In the genomic region with DNA sequence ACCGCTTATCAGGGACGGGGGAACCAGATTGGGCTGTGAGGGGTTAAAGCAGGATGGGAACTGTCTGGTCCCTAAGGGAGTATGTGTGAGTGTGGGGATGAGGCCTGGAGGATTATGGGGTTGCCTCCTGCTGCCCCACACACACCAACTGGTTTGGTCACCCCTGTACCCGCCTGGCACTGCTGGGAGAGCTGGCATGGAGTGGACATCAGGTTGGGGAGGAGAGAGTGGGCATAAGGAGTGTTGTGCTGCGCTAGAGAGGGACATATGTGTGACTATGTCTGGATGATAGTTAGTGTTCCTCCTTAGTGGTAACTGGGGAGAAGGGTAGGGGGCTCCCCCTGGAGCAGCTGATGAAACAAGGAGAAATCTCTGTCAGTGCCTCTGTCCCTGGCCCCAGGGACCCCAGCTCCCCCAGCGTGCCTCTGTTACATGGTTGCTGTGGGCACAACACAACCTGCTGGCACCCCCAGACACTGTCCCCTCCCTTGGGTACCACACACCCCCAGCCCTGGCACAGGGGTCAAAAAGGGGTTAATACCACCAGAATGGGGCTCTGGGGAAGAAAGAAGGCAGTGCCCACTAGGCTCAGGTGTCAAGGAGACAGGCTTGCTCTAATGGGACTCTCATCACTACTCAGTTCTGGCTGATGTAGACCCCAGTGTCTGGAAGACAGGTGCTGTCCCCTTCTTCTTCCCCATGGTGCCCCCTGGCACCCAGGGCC, we compare ENCODE assay signal across 8 cellular contexts. TPM values are rescaled to one million over a fixed set of nuclear protein-coding genes. Genes with fewer than 3 reads are reported as not detected.
DNase-seq lines count a peak whose midpoint lies in the region; ATAC-seq, FAIRE-seq and TF ChIP-seq lines count a peak whose summit lies in the region.

No MANE protein-coding gene starts in this region.

- H3K4me3 ChIP-seq in HEK293 (ENCODE audit: low read depth, low read length) (peak overlapping the region; percentile 50), right cardiac atrium (ENCODE audit: low read length) (peak overlapping the region; percentile 87), small intestine (ENCODE audit: low read depth in 1 of 2, low read length in 2 of 2) (peak overlapping the region; percentile 70 to 77)

- H3K4me1 Mint-ChIP-seq in activated T-cell treated with anti-CD3 and anti-CD28 coated beads, Interleukin-2, amount 50 U/mL, for 72 hours (ENCODE audit: low read depth) = peaks cover 49% of the 10 kb centered on the region

- H3K27ac ChIP-seq in HEK293 (ENCODE audit: extremely low read depth, low read depth, low read length) = peak overlapping the region; percentile 87; the same call in 1 of the 2 replicates
- peak overlapping the region; percentile 89 for H3K27ac ChIP-seq in right cardiac atrium (ENCODE audit: low read length)
- H3K27ac ChIP-seq in small intestine (ENCODE audit: low read depth in 1 of 2, low read length in 1 of 2) = peak overlapping the region; percentile 96 to 99

- peak overlapping the region; percentile 98 to 99 for H3K4me3 Mint-ChIP-seq in activated T-cell treated with anti-CD3 and anti-CD28 coated beads, Interleukin-2, amount 50 U/mL, for 72 hours

- FAIRE-seq in small intestine (lab: Jason Lieb, UNC) = no peak

- peaks cover 13 to 16% of the 10 kb centered on the region in 2 donors for H3K36me3 Mint-ChIP-seq in activated T-cell treated with anti-CD3 and anti-CD28 coated beads, Interleukin-2, amount 50 U/mL, for 72 hours (ENCODE audit: insufficient read depth in 2 of 2)

- H3K9me3 Mint-ChIP-seq in activated T-cell treated with anti-CD3 and anti-CD28 coated beads, Interleukin-2, amount 50 U/mL, for 72 hours = no peaks in the 10 kb centered on the region

- no peaks in the 10 kb centered on the region for H3K27me3 Mint-ChIP-seq in activated T-cell treated with anti-CD3 and anti-CD28 coated beads, Interleukin-2, amount 50 U/mL, for 72 hours (ENCODE audit: low read depth)

- TF ChIP-seq CTCF in HEK293 (tag by site-specific recombination; IDR thresholded peaks at IDR 0.05) = no peak

- intact Hi-C loops in right cardiac atrium (cut with DNase I) = no loop called here

- H3K36me3 ChIP-seq in HEK293 (ENCODE audit: control insufficient read depth in 2 of 2, insufficient read depth in 1 of 2, low read length in 2 of 2) (no peaks in the 10 kb centered on the region), small intestine (ENCODE audit: control insufficient read depth in 2 of 2, insufficient read depth in 2 of 2, low read length in 2 of 2) (no peaks in the 10 kb centered on the region)

- CTCF ChIA-PET in HEK293 (lab: Yijun Ruan, JAX) = interaction anchor here (1.2 to 2.1 kb wide), 3 partner anchors 12 to 81 kb away, joined by 3 to 11 read pairs (median 5); a partner anchor contains a TSS

- ATAC-seq in activated T-cell treated with anti-CD3 and anti-CD28 coated beads, Interleukin-2, amount 50 U/mL, for 72 hours (replicated peaks in 1 of 2) = peak in 1 of 2 donors; percentile 2
- no peak for ATAC-seq in right cardiac atrium
- no peak for ATAC-seq in GM21367 (IDR thresholded peaks at IDR 0.05; ENCODE audit: unreplicated experiment)

- H3K4me1 ChIP-seq in HEK293 (ENCODE audit: control insufficient read depth, insufficient read depth, low read length) = peaks cover 13% of the 10 kb centered on the region
- peaks cover 20% of the 10 kb centered on the region for H3K4me1 ChIP-seq in right cardiac atrium (ENCODE audit: control insufficient read depth, insufficient read depth, low read length)
- H3K4me1 ChIP-seq in small intestine (ENCODE audit: control insufficient read depth in 2 of 2, insufficient read depth in 1 of 2, low read depth in 1 of 2, low read length in 1 of 2) = peaks cover 8 to 21% of the 10 kb centered on the region in 2 donors

- H3K27ac Mint-ChIP-seq in activated T-cell treated with anti-CD3 and anti-CD28 coated beads, Interleukin-2, amount 50 U/mL, for 72 hours = peak overlapping the region; percentile 99

- no peaks in the 10 kb centered on the region for H3K27me3 ChIP-seq in right cardiac atrium (ENCODE audit: control insufficient read depth, insufficient read depth)
- H3K27me3 ChIP-seq in small intestine (ENCODE audit: control insufficient read depth in 2 of 2, insufficient read depth in 2 of 2, low read length in 2 of 2) = no peaks in the 10 kb centered on the region

- WGBS in right cardiac atrium = 35% methylated on average over 5 of the region's 5 CpGs
- 9 to 30% (median 27%) methylated on average over 4 to 5 of the region's 5 CpGs for WGBS in small intestine, 3 donors

- POLR2A ChIA-PET in HEK293 (lab: Yijun Ruan, JAX) = interaction anchor here (0.9 to 2.1 kb wide), 4 partner anchors 8 to 43 kb away, joined by 3 to 9 read pairs (median 6); a partner anchor contains a TSS

- DNase-seq in activated T-cell treated with anti-CD3 and anti-CD28 coated beads, Interleukin-2, amount 50 U/mL, for 72 hours = peak; percentile 61 to 65
- DNase-seq in right cardiac atrium (peak in 1 of 3 donors; percentile 49), small intestine (no peak), SKM-1 (lab: John Stamatoyannopoulos, UW; ENCODE audit: unreplicated experiment) (no peak), A172 (ENCODE audit: low spot score) (no peak), NCI-H82 (lab: John Stamatoyannopoulos, UW) (no peak)

- H3K9me3 ChIP-seq in HEK293 (ENCODE audit: control insufficient read depth, insufficient read depth, low read depth, low read length) (no peaks in the 10 kb centered on the region), right cardiac atrium (ENCODE audit: control insufficient read depth, low read length) (no peaks in the 10 kb centered on the region), small intestine (ENCODE audit: control insufficient read depth, low read depth) (no peaks in the 10 kb centered on the region)

TF ChIP-seq in HEK293, 187 proteins besides CTCF, POLR2A, EP300 and RAD21 (continues in another document):
- TF ChIP-seq, protein P1, sequence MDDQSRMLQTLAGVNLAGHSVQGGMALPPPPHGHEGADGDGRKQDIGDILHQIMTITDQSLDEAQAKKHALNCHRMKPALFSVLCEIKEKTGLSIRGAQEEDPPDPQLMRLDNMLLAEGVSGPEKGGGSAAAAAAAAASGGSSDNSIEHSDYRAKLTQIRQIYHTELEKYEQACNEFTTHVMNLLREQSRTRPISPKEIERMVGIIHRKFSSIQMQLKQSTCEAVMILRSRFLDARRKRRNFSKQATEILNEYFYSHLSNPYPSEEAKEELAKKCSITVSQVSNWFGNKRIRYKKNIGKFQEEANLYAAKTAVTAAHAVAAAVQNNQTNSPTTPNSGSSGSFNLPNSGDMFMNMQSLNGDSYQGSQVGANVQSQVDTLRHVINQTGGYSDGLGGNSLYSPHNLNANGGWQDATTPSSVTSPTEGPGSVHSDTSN (CRISPR knock-in tag; IDR thresholded peaks at IDR 0.05) = no peak
- TF ChIP-seq, protein P2, sequence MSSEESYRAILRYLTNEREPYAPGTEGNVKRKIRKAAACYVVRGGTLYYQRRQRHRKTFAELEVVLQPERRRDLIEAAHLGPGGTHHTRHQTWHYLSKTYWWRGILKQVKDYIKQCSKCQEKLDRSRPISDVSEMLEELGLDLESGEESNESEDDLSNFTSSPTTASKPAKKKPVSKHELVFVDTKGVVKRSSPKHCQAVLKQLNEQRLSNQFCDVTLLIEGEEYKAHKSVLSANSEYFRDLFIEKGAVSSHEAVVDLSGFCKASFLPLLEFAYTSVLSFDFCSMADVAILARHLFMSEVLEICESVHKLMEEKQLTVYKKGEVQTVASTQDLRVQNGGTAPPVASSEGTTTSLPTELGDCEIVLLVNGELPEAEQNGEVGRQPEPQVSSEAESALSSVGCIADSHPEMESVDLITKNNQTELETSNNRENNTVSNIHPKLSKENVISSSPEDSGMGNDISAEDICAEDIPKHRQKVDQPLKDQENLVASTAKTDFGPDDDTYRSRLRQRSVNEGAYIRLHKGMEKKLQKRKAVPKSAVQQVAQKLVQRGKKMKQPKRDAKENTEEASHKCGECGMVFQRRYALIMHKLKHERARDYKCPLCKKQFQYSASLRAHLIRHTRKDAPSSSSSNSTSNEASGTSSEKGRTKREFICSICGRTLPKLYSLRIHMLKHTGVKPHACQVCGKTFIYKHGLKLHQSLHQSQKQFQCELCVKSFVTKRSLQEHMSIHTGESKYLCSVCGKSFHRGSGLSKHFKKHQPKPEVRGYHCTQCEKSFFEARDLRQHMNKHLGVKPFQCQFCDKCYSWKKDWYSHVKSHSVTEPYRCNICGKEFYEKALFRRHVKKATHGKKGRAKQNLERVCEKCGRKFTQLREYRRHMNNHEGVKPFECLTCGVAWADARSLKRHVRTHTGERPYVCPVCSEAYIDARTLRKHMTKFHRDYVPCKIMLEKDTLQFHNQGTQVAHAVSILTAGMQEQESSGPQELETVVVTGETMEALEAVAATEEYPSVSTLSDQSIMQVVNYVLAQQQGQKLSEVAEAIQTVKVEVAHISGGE (tag by site-specific recombination; conservative IDR thresholded peaks at IDR 0.05; ENCODE audit: low read depth) = no peak; the same call in 1 of the 2 replicates
- no peak for TF ChIP-seq ZBTB1 (tag by site-specific recombination; IDR thresholded peaks at IDR 0.05)

RNA-seq across cellular contexts. Expression of a gene that starts 1.9 kb away (rescaled TPM):
- total RNA-seq in activated T-cell treated with anti-CD3 and anti-CD28 coated beads, Interleukin-2, amount 50 U/mL, for 72 hours = 100 to 1,000 TPM; 129 to 141 TPM
- total RNA-seq in right cardiac atrium = 10 to 100 TPM; 40.3 to 66.6 (median 52.7) TPM
- 41.7 TPM for polyA plus RNA-seq in right cardiac atrium
- 100 to 1,000 TPM in 2 of 3 donors, 10 to 100 TPM in 1; 93.2 to 222 (median 136) TPM for polyA plus RNA-seq in small intestine
- total RNA-seq in A172 (2014; rRNA removed; shearing (Covaris generic)) = 27.3 and 29.5 TPM in 2 replicates

RNA-seq across cellular contexts. Expression of a gene that starts 11.1 kb away (rescaled TPM):
- 1 to 10 TPM in 1 of 2 donors, under 1 TPM in 1; 0.65 to 2.3 TPM for total RNA-seq in activated T-cell treated with anti-CD3 and anti-CD28 coated beads, Interleukin-2, amount 50 U/mL, for 72 hours
- total RNA-seq in right cardiac atrium = not detected
- polyA plus RNA-seq in right cardiac atrium (not detected), small intestine (not detected)
- total RNA-seq in A172 (2014; rRNA removed; shearing (Covaris generic)) = not detected in 2 replicates

RNA-seq across cellular contexts. Expression of a gene that starts 21.4 kb away (rescaled TPM):
- 10 to 100 TPM; 45.5 to 55.1 TPM for total RNA-seq in activated T-cell treated with anti-CD3 and anti-CD28 coated beads, Interleukin-2, amount 50 U/mL, for 72 hours
- 10 to 100 TPM; 22.8 to 32.7 (median 25.2) TPM for total RNA-seq in right cardiac atrium
- 25.3 TPM for polyA plus RNA-seq in right cardiac atrium
- polyA plus RNA-seq in small intestine = 10 to 100 TPM; 33.1 to 51.4 (median 35.7) TPM
- 63.5 and 65.9 TPM in 2 replicates for total RNA-seq in A172 (2014; rRNA removed; shearing (Covaris generic))

RNA-seq across cellular contexts. Expression of a gene that starts 29.1 kb away (rescaled TPM):
- total RNA-seq in activated T-cell treated with anti-CD3 and anti-CD28 coated beads, Interleukin-2, amount 50 U/mL, for 72 hours = 1 to 10 TPM; 1.1 to 1.4 TPM
- under 1 TPM in 3 of 4 donors, not detected in 1; 0.25 to 0.33 (median 0.32) TPM for total RNA-seq in right cardiac atrium
- 0.23 TPM for polyA plus RNA-seq in right cardiac atrium
- polyA plus RNA-seq in small intestine = 10 to 100 TPM in 2 of 3 donors, 1 to 10 TPM in 1; 1.9 to 27.1 (median 18.6) TPM
- 0.90 TPM in 1 of 2 replicates, not detected in the other for total RNA-seq in A172 (2014; rRNA removed; shearing (Covaris generic))

RNA-seq across cellular contexts. Expression of a gene that starts 29.1 kb away (rescaled TPM):
- under 1 TPM in 1 of 2 donors, not detected in 1; 0.10 TPM for total RNA-seq in activated T-cell treated with anti-CD3 and anti-CD28 coated beads, Interleukin-2, amount 50 U/mL, for 72 hours
- total RNA-seq in right cardiac atrium = not detected
- polyA plus RNA-seq in right cardiac atrium (not detected), small intestine (under 1 TPM in 1 of 3 donors, not detected in 2; 0.10 TPM)
- not detected in 2 replicates for total RNA-seq in A172 (2014; rRNA removed; shearing (Covaris generic))

Comparison
In these comparisons a context has a peak if more than half of its experiments do, and no peak if none do; other contexts are left out.
1. DNase-seq: peak in activated T-cell treated with anti-CD3 and anti-CD28 coated beads, Interleukin-2, amount 50 U/mL, for 72 hours (2 of 2); none in small intestine (single experiment), SKM-1 (single experiment), A172 (single experiment) and NCI-H82 (single experiment).
2. Peak in every context shown above with its lines, with median percentiles within 50 percentile points of each other: H3K27ac ChIP-seq and H3K4me3 ChIP-seq.